In the genomic region with DNA sequence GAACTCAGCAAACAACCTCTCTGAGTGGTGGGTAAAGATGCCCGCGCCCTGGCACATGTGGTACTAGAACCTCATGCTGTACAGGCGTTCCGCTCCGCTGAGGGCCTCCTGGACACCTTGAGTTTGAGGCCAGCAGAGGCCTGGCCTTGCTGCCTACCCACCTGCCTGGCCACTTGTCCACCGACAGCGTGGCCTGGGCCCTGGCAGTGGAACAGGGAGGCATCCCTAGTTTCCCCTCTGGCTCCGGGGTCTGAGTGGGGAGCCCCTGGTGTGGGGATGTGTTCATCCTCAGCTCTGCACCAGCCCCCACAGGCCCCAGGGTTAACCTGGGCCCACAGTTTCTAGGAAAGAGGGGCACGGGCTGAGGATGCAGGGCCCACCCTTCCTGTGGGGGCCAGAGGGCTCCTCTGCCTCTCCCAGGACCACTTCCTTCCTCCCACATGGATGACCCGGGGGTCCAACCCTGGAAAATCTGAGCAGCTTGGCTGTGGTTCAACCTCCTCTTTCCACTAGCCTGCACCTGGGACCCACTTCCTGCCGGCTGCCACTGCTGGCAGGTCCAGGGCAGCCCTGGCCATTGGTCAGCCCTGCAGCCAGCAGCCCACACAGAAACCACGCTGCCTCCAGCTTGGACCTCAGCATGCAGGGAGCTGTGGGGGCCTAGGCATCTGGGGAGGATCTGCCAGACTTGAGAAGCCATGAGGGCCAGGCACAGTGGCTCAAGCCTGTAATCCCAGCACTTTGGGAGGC, we compare ENCODE assay signal across 21 cellular contexts. TPM values are rescaled to one million over a fixed set of nuclear protein-coding genes. Genes with fewer than 3 reads are reported as not detected.
DNase-seq lines count a peak whose midpoint lies in the region; ATAC-seq, FAIRE-seq and TF ChIP-seq lines count a peak whose summit lies in the region.
"Had no signal": no experiment of that assay in that cellular context is flagged by ENCODE, and none has a peak within 500 bp of the region (broad histone marks: within the 10 kb centered on the region; RNA-seq: fewer than 3 reads in every experiment).

No MANE protein-coding gene starts in this region.

- no peaks in the 10 kb centered on the region for H3K79me2 ChIP-seq in endothelial cell of umbilical vein (ENCODE audit: control insufficient read depth, insufficient read depth, low read length)
- H3K79me2 ChIP-seq in PC-3 (ENCODE audit: low read length), result no peaks in the 10 kb centered on the region

- DNase-seq in left cardiac atrium (peak; percentile 25), left ventricle myocardium superior (no peak), NCI-H69 (lab: John Stamatoyannopoulos, UW) (peak; percentile 31), endothelial cell of umbilical vein (ENCODE audit: low read depth, low spot score) (peak; percentile 31), retina (peak; percentile 3), PC-3 (no peak), small intestine (no peak)
- no peak for DNase-seq in activated naive CD4-positive, alpha-beta T cell (lab: John Stamatoyannopoulos, UW)
- DNase-seq: Caco-2, DMS153, EL, GOT3, Kasumi-1, NCI-H1105 treated with DMSO at 0.1 percent for 48 hours, NCI-H1694 treated with DMSO at 0.1 percent for 48 hours, NCI-H345, NCI-H526, PC-9, SHP77, SK-N-SH had no signal

- FAIRE-seq in endothelial cell of umbilical vein (lab: Jason Lieb, UNC), result no peak
- no peak for FAIRE-seq in small intestine (lab: Jason Lieb, UNC)
- FAIRE-seq: A549 had no signal

- no peak overlapping the region for H2AFZ ChIP-seq in endothelial cell of umbilical vein (ENCODE audit: low read depth, low read length)
- no peak overlapping the region for H2AFZ ChIP-seq in PC-3 (ENCODE audit: low read length)
- H2AFZ ChIP-seq: PC-9 had no signal

- POLR2A ChIA-PET in endothelial cell of umbilical vein (lab: Charles Lee) (no interaction called here), PC-3 (lab: Charles Lee; ENCODE audit: unreplicated experiment) (interaction anchor here (0.6 kb wide), 1 partner anchor 37 kb away, joined by 5 read pairs; no protein-coding TSS in a partner anchor)

- no peaks in the 10 kb centered on the region for H3K27me3 ChIP-seq in endothelial cell of umbilical vein (ENCODE audit: control insufficient read depth in 2 of 2, insufficient read depth in 2 of 2, low read length in 2 of 2)
- H3K27me3 ChIP-seq in PC-3 (ENCODE audit: low read length), result no peaks in the 10 kb centered on the region
- no peaks in the 10 kb centered on the region for H3K27me3 ChIP-seq in small intestine (ENCODE audit: control insufficient read depth in 2 of 2, insufficient read depth in 2 of 2, low read length in 2 of 2)

- BruUV-seq in endothelial cell of umbilical vein (replicated peaks; lab: Mats Ljungman, UMichigan) (no TSS peak), PC-3 (replicated peaks; lab: Mats Ljungman, UMichigan) (no TSS peak)

- CTCF ChIA-PET in endothelial cell of umbilical vein (lab: Charles Lee) (interaction anchor here (0.9 kb wide), 1 partner anchor 43 kb away, joined by 3 read pairs; no protein-coding TSS in a partner anchor), PC-3 (lab: Charles Lee) (interaction anchor here (0.5 kb wide), 1 partner anchor 211 kb away, joined by 3 read pairs; no protein-coding TSS in a partner anchor)

- 82 to 90% (median 85%) methylated on average over 12 of the region's 12 CpGs for WGBS in small intestine, 3 donors

- no peak overlapping the region for H3K4me3 ChIP-seq in endothelial cell of umbilical vein (replicated peaks in 1 of 3; ENCODE audit: insufficient read depth in 1 of 3, low read depth in 1 of 3, low read length in 3 of 3)
- H3K4me3 ChIP-seq in PC-3 (ENCODE audit: low read length), result no peak overlapping the region
- H3K4me3 ChIP-seq in small intestine (ENCODE audit: low read depth in 1 of 2, low read length in 2 of 2), result no peak overlapping the region
- H3K4me3 ChIP-seq: A549, PC-9 had no signal

- H3K9me3 ChIP-seq in endothelial cell of umbilical vein (replicated peaks; ENCODE audit: control insufficient read depth, insufficient read depth, low read length), result no peaks in the 10 kb centered on the region
- H3K9me3 ChIP-seq in PC-3 (ENCODE audit: low read length), result no peaks in the 10 kb centered on the region
- no peaks in the 10 kb centered on the region for H3K9me3 ChIP-seq in small intestine (ENCODE audit: control insufficient read depth, low read depth)
- H3K9me3 ChIP-seq: A549, Caco-2, SK-N-SH had no signal

- ATAC-seq in left cardiac atrium (no peak), left ventricle myocardium superior (no peak), PC-3 (no peak)
- ATAC-seq: A549 had no signal

- no peaks in the 10 kb centered on the region for H3K36me3 ChIP-seq in endothelial cell of umbilical vein (ENCODE audit: control insufficient read depth in 2 of 2, extremely low read depth in 1 of 2, insufficient read depth in 2 of 2, low read length in 2 of 2)
- no peaks in the 10 kb centered on the region for H3K36me3 ChIP-seq in PC-3 (ENCODE audit: low read depth, low read length)
- H3K36me3 ChIP-seq in small intestine (ENCODE audit: control insufficient read depth in 2 of 2, insufficient read depth in 2 of 2, low read length in 2 of 2), result no peaks in the 10 kb centered on the region

- intact Hi-C loops in left cardiac atrium (cut with DNase I) (no loop called here), left ventricle myocardium superior (cut with micrococcal nuclease) (no loop called here), endothelial cell of umbilical vein (cut with micrococcal nuclease) (no loop called here), PC-3 (cut with micrococcal nuclease) (no loop called here)

- H4K20me1 ChIP-seq in endothelial cell of umbilical vein (replicated peaks; ENCODE audit: control insufficient read depth, extremely low read depth, insufficient read depth, low read length), result no peaks in the 10 kb centered on the region
- H4K20me1 ChIP-seq in PC-3 (ENCODE audit: low read length), result no peaks in the 10 kb centered on the region

- no peak for TF ChIP-seq POLR2A in endothelial cell of umbilical vein (IDR thresholded peaks at IDR 0.05; ENCODE audit: low read depth, low read length)

- no peaks in the 10 kb centered on the region for H3K9me1 ChIP-seq in endothelial cell of umbilical vein (replicated peaks; ENCODE audit: control insufficient read depth, extremely low read depth, insufficient read depth, low read length)

- H3K9ac ChIP-seq in endothelial cell of umbilical vein (replicated peaks; ENCODE audit: extremely low read depth, insufficient read depth, low read length), result no peak overlapping the region
- no peak overlapping the region for H3K9ac ChIP-seq in PC-3 (ENCODE audit: low read length)
- H3K9ac ChIP-seq: SK-N-SH had no signal

- no peak for TF ChIP-seq CTCF in endothelial cell of umbilical vein (IDR thresholded peaks at IDR 0.05; ENCODE audit: extremely low read depth in 1 of 2, insufficient read depth in 1 of 2, low read depth in 1 of 2, low read length in 2 of 2)
- no peak for TF ChIP-seq CTCF in PC-3 (conservative IDR thresholded peaks at IDR 0.05; ENCODE audit: low read depth, low read length)

- H3K4me2 ChIP-seq in endothelial cell of umbilical vein (ENCODE audit: insufficient read depth, low read length), result no peak overlapping the region
- H3K4me2 ChIP-seq in PC-3 (ENCODE audit: low read length), result no peak overlapping the region
- H3K4me2 ChIP-seq: A549, PC-9, SK-N-SH had no signal

- H3K9me2 ChIP-seq in PC-3 (replicated peaks; ENCODE audit: low read length), result no peaks in the 10 kb centered on the region
- H3K9me2 ChIP-seq: SK-N-SH had no signal

- dilution Hi-C loops in endothelial cell of umbilical vein (cut with MboI; ENCODE audit: extremely low pct_ligation_motif_present, low sequenced_read_pairs), result no loop called here

- H3K4me1 ChIP-seq in endothelial cell of umbilical vein (ENCODE audit: control insufficient read depth, extremely low read depth, insufficient read depth, low read length), result peaks cover under 1% of the 10 kb centered on the region
- H3K4me1 ChIP-seq in PC-3 (ENCODE audit: insufficient read depth, low read length), result peaks cover 8% of the 10 kb centered on the region
- H3K4me1 ChIP-seq in small intestine (ENCODE audit: control insufficient read depth in 2 of 2, insufficient read depth in 1 of 2, low read depth in 1 of 2, low read length in 1 of 2), result peaks cover 2% of the 10 kb centered on the region in 2 donors

- H3K27ac ChIP-seq in endothelial cell of umbilical vein (ENCODE audit: insufficient read depth, low read depth, low read length) (no peak overlapping the region), PC-3 (ENCODE audit: low read length) (no peak overlapping the region), small intestine (ENCODE audit: low read depth in 1 of 2, low read length in 1 of 2) (no peak overlapping the region)
- H3K27ac ChIP-seq: PC-9 had no signal

- H3F3A ChIP-seq in PC-3 (ENCODE audit: low read length, unreplicated experiment), result no peaks in the 10 kb centered on the region

TF ChIP-seq in endothelial cell of umbilical vein, 7 proteins besides CTCF, POLR2A, EP300 and RAD21:
- TF ChIP-seq JUN (IDR thresholded peaks at IDR 0.05; ENCODE audit: borderline replicate concordance, insufficient read depth, insufficient read length, low read depth), result no peak
- TF ChIP-seq EZH2 (IDR thresholded peaks at IDR 0.05; ENCODE audit: borderline replicate concordance, low read depth, low read length, severe bottlenecking), result no peak
- no peak for TF ChIP-seq GATA2 (IDR thresholded peaks at IDR 0.05; ENCODE audit: insufficient read depth, insufficient read length, low read depth, low read length)
- TF ChIP-seq FOS (IDR thresholded peaks at IDR 0.05; ENCODE audit: borderline replicate concordance, insufficient read depth, low read length), result no peak
- TF ChIP-seq, protein P1, sequence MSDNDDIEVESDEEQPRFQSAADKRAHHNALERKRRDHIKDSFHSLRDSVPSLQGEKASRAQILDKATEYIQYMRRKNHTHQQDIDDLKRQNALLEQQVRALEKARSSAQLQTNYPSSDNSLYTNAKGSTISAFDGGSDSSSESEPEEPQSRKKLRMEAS (IDR thresholded peaks at IDR 0.05; ENCODE audit: insufficient read depth, insufficient read length), result no peak
- TF ChIP-seq POLR2AphosphoS5 (IDR thresholded peaks at IDR 0.05; ENCODE audit: insufficient read depth, low read depth, low read length), result no peak
- TF ChIP-seq MYC (IDR thresholded peaks at IDR 0.05; ENCODE audit: low read depth, low read length), result no peak
TF ChIP-seq in endothelial cell of umbilical vein: peak in this region for 0.

RNA-seq across cellular contexts. Expression of a gene that starts 53.3 kb away (rescaled TPM):
- total RNA-seq in left cardiac atrium (100 to 1,000 TPM in 1 of 2 donors, 10 to 100 TPM in 1; 53.4 to 104 TPM), left ventricle myocardium superior (52.4 TPM), endothelial cell of umbilical vein (252 and 274 TPM in 2 replicates), PC-3 (2014; rRNA removed) (77.0 and 85.5 TPM in 2 replicates)
- polyA plus RNA-seq in endothelial cell of umbilical vein (198 and 296 TPM in 2 replicates), small intestine (10 to 100 TPM in 1 of 3 donors, 1 to 10 TPM in 2; 2.2 to 34.3 (median 5.7) TPM)
- 141 and 210 TPM in 2 replicates for polyA plus RNA-seq in endothelial cell of umbilical vein (2011; cell fraction: cytosol; rRNA removed)
- polyA plus RNA-seq in endothelial cell of umbilical vein (2011; cell fraction: nucleus; rRNA removed), result 261 and 289 TPM in 2 replicates
- polyA plus RNA-seq in endothelial cell of umbilical vein (2012), result 99.3 and 197 TPM in 2 replicates
- polyA minus RNA-seq in endothelial cell of umbilical vein, result 51.4 and 59.0 TPM in 2 replicates
- not detected for polyA minus RNA-seq in endothelial cell of umbilical vein (2011; cell fraction: cytosol; rRNA and poly(A)+ RNA removed)
- polyA minus RNA-seq in endothelial cell of umbilical vein (2011; cell fraction: nucleus; rRNA and poly(A)+ RNA removed), result 37.0 and 65.1 TPM in 2 replicates

Comparison
In these comparisons a context has a peak if more than half of its experiments do, and no peak if none do; other contexts are left out.
1. DNase-seq: peak in left cardiac atrium (single experiment), NCI-H69 (single experiment), endothelial cell of umbilical vein (single experiment) and retina (single experiment); none in left ventricle myocardium superior (single experiment), PC-3 (single experiment), activated naive CD4-positive, alpha-beta T cell (0 of 4) and small intestine (single experiment).